ENCODE assay signal across 1 cellular context in the genomic region with DNA sequence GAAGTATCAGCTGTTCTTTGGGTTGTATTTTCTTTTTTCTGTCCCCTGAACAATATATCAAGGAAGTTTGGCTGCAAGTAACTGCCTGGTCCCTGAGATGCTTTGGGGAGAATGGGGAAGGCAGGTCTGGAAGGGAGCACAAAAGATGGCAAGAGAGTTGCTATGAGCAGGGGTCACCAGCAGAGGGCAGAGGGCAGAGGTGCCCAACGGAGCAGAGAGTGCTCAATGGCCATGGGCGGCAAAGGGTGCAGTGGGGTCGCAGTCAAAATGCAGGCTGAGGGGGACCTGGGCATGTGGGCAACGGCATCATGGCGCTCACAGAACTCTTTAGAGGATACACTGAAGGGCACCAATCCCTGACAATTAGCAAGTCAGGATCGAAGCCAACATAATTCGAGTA.
TF ChIP-seq lines count a peak whose summit lies in the region.

No MANE protein-coding gene starts in this region.

TF ChIP-seq in GM23338, 12 proteins besides CTCF, POLR2A, EP300 and RAD21 (continued from another document):
- TF ChIP-seq, protein P1, sequence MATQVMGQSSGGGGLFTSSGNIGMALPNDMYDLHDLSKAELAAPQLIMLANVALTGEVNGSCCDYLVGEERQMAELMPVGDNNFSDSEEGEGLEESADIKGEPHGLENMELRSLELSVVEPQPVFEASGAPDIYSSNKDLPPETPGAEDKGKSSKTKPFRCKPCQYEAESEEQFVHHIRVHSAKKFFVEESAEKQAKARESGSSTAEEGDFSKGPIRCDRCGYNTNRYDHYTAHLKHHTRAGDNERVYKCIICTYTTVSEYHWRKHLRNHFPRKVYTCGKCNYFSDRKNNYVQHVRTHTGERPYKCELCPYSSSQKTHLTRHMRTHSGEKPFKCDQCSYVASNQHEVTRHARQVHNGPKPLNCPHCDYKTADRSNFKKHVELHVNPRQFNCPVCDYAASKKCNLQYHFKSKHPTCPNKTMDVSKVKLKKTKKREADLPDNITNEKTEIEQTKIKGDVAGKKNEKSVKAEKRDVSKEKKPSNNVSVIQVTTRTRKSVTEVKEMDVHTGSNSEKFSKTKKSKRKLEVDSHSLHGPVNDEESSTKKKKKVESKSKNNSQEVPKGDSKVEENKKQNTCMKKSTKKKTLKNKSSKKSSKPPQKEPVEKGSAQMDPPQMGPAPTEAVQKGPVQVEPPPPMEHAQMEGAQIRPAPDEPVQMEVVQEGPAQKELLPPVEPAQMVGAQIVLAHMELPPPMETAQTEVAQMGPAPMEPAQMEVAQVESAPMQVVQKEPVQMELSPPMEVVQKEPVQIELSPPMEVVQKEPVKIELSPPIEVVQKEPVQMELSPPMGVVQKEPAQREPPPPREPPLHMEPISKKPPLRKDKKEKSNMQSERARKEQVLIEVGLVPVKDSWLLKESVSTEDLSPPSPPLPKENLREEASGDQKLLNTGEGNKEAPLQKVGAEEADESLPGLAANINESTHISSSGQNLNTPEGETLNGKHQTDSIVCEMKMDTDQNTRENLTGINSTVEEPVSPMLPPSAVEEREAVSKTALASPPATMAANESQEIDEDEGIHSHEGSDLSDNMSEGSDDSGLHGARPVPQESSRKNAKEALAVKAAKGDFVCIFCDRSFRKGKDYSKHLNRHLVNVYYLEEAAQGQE (IDR thresholded peaks at IDR 0.05; ENCODE audit: unreplicated experiment) = no peak
- TF ChIP-seq ZNF331 (CRISPR knock-in tag; IDR thresholded peaks at IDR 0.05; ENCODE audit: low read depth) = no peak
- no peak for TF ChIP-seq POLR2AphosphoS5 (IDR thresholded peaks at IDR 0.05; ENCODE audit: low read depth)
- no peak for TF ChIP-seq STAT1 (IDR thresholded peaks at IDR 0.05; ENCODE audit: unreplicated experiment)
- TF ChIP-seq ZNF114 (CRISPR knock-in tag; IDR thresholded peaks at IDR 0.05) = no peak
- no peak for TF ChIP-seq CREB1 (CRISPR knock-in tag; IDR thresholded peaks at IDR 0.05; ENCODE audit: low read depth)
TF ChIP-seq in GM23338: peak in this region for 0.
